17 cellular contexts compared by ENCODE assay signal in genomic region chr18:55384115-55384514, GRCh38.
DNase-seq lines count a peak whose midpoint lies in the region; ATAC-seq and TF ChIP-seq lines count a peak whose summit lies in the region.
"Had no signal": no experiment of that assay in that cellular context is flagged by ENCODE, and none has a peak within 500 bp of the region (broad histone marks: within the 10 kb centered on the region; RNA-seq: fewer than 3 reads in every experiment).

No MANE protein-coding gene starts in this region.

- no peak for TF ChIP-seq CTCF in brain (conservative IDR thresholded peaks at IDR 0.05)
- no peak for TF ChIP-seq CTCF in GM10266 (IDR thresholded peaks at IDR 0.05; ENCODE audit: control insufficient read depth, insufficient read depth, low read depth, missing control alignments)

- peak overlapping the region; percentile 67 for H3K27ac ChIP-seq in layer of hippocampus (ENCODE audit: low read depth, low read length)
- H3K27ac ChIP-seq: BLaER1, HL-60 had no signal

- H3K9me3 Mint-ChIP-seq in IgD-negative memory B cell (peaks cover 0 to 5% (median under 1%) of the 10 kb centered on the region in 3 donors), brain (peaks cover 26 to 60% (median 42%) of the 10 kb centered on the region in 5 experiments)
- H3K9me3 Mint-ChIP-seq in stimulated activated naive B cell treated with anti-CD40 and anti-IgM and Interleukin-4, amounts not matched to agents 10 μg/mL and 1 μg/mL and 100 μg/mL, for 72 hours, result peaks cover 13 to 18% of the 10 kb centered on the region in 2 donors

- H3K27ac Mint-ChIP-seq in IgD-negative memory B cell (peak overlapping the region in 2 of 3 donors; percentile 16 to 61), brain (peak overlapping the region; percentile 27 to 77 (median 60))
- peak overlapping the region; percentile 76 for H3K27ac Mint-ChIP-seq in stimulated activated naive B cell treated with anti-CD40 and anti-IgM and Interleukin-4, amounts not matched to agents 10 μg/mL and 1 μg/mL and 100 μg/mL, for 72 hours
- H3K27ac Mint-ChIP-seq: CD4-positive, alpha-beta memory T cell; HFFc6 had no signal

- no peak for DNase-seq in stimulated activated naive B cell treated with anti-CD40 and anti-IgM and Interleukin-4, amounts not matched to agents 10 μg/mL and 1 μg/mL and 100 μg/mL, for 72 hours
- DNase-seq in medulla oblongata (ENCODE audit: extremely low spot score) (no peak), GM10266 (ENCODE audit: extremely low spot score) (no peak), CD1c-positive myeloid dendritic cell (ENCODE audit: extremely low spot score) (no peak)
- DNase-seq: CD4-positive, alpha-beta memory T cell; DMS 273 treated with DMSO at 0.1 percent for 48 hours; DMS79 treated with DMSO at 0.1 percent for 48 hours; NCI-H2029; NCI-H226 had no signal

- H3K27me3 ChIP-seq in layer of hippocampus (ENCODE audit: control insufficient read depth, insufficient read depth, low read length), result no peaks in the 10 kb centered on the region
- H3K27me3 ChIP-seq: BLaER1 had no signal

- H3K4me3 Mint-ChIP-seq in IgD-negative memory B cell (peak overlapping the region in 2 of 4 donors; percentile 19 to 42), brain (no peak overlapping the region)
- peak overlapping the region; percentile 1 to 37 for H3K4me3 Mint-ChIP-seq in stimulated activated naive B cell treated with anti-CD40 and anti-IgM and Interleukin-4, amounts not matched to agents 10 μg/mL and 1 μg/mL and 100 μg/mL, for 72 hours
- H3K4me3 Mint-ChIP-seq: CD4-positive, alpha-beta memory T cell; H9; HFFc6 had no signal

- no peak for ATAC-seq in stimulated activated naive B cell treated with anti-CD40 and anti-IgM and Interleukin-4, amounts not matched to agents 10 μg/mL and 1 μg/mL and 100 μg/mL, for 72 hours (replicated peaks)
- ATAC-seq: HepG2 had no signal

- H3K27me3 Mint-ChIP-seq in IgD-negative memory B cell (no peaks in the 10 kb centered on the region), brain (peaks cover 3% of the 10 kb centered on the region)
- no peaks in the 10 kb centered on the region for H3K27me3 Mint-ChIP-seq in stimulated activated naive B cell treated with anti-CD40 and anti-IgM and Interleukin-4, amounts not matched to agents 10 μg/mL and 1 μg/mL and 100 μg/mL, for 72 hours
- H3K27me3 Mint-ChIP-seq: CD4-positive, alpha-beta memory T cell had no signal

- H3K36me3 Mint-ChIP-seq in IgD-negative memory B cell (peaks cover 2% of the 10 kb centered on the region), brain (peaks cover 85% of the 10 kb centered on the region)
- H3K36me3 Mint-ChIP-seq in stimulated activated naive B cell treated with anti-CD40 and anti-IgM and Interleukin-4, amounts not matched to agents 10 μg/mL and 1 μg/mL and 100 μg/mL, for 72 hours, result peaks cover 14 to 39% of the 10 kb centered on the region in 2 donors
- H3K36me3 Mint-ChIP-seq: CD4-positive, alpha-beta memory T cell had no signal

- peaks cover 19 to 32% (median 24%) of the 10 kb centered on the region in 3 donors for H3K4me1 Mint-ChIP-seq in IgD-negative memory B cell
- H3K4me1 Mint-ChIP-seq in brain, result peaks cover 43% of the 10 kb centered on the region
- peaks cover 23 to 35% of the 10 kb centered on the region in 2 donors for H3K4me1 Mint-ChIP-seq in stimulated activated naive B cell treated with anti-CD40 and anti-IgM and Interleukin-4, amounts not matched to agents 10 μg/mL and 1 μg/mL and 100 μg/mL, for 72 hours
- H3K4me1 Mint-ChIP-seq: CD4-positive, alpha-beta memory T cell had no signal

Comparison
In these comparisons a context has a peak if more than half of its experiments do, and no peak if none do; other contexts are left out.
1. H3K4me3 Mint-ChIP-seq: peak in stimulated activated naive B cell treated with anti-CD40 and anti-IgM and Interleukin-4, amounts not matched to agents 10 μg/mL and 1 μg/mL and 100 μg/mL, for 72 hours (2 of 2); none in brain (0 of 5).
2. Peak in every context shown above with its lines, with median percentiles within 50 percentile points of each other: H3K27ac Mint-ChIP-seq.